In genomic region chr14:93715279-93715927, GRCh38 we compare ENCODE assay signal across 15 cellular contexts.
DNase-seq lines count a peak whose midpoint lies in the region; ATAC-seq, FAIRE-seq and TF ChIP-seq lines count a peak whose summit lies in the region.
"Had no signal": no experiment of that assay in that cellular context is flagged by ENCODE, and none has a peak within 500 bp of the region (broad histone marks: within the 10 kb centered on the region; RNA-seq: fewer than 3 reads in every experiment).

No MANE protein-coding gene starts in this region.

- ATAC-seq in HepG2 (peak; percentile 23; the same call in 2 of the 3 replicates), right lobe of liver (no peak), GM19328 (IDR thresholded peaks at IDR 0.05; ENCODE audit: unreplicated experiment) (no peak)

- no peak overlapping the region for H4K91ac ChIP-seq in H1 (replicated peaks; ENCODE audit: insufficient read length, low read length)

- no peak overlapping the region for H2BK15ac ChIP-seq in H1 (ENCODE audit: low read length)

- TF ChIP-seq EP300 in HepG2 (IDR thresholded peaks at IDR 0.05; ENCODE audit: low read depth in 2 of 2, low read length in 2 of 2): no peak
- TF ChIP-seq EP300 in HepG2 (CRISPR knock-in tag; IDR thresholded peaks at IDR 0.05; ENCODE audit: borderline replicate concordance): no peak
- TF ChIP-seq EP300 in H1 (IDR thresholded peaks at IDR 0.05; ENCODE audit: borderline replicate concordance in 1 of 2, low read depth in 2 of 2, low read length in 2 of 2): no peak

- H3K27ac ChIP-seq in HepG2 (ENCODE audit: extremely low read length, insufficient read depth, low read length): no peak overlapping the region
- H3K27ac ChIP-seq in right lobe of liver: no peak overlapping the region
- H3K27ac ChIP-seq in H1 (ENCODE audit: low read depth, low read length): no peak overlapping the region
- no peak overlapping the region for H3K27ac ChIP-seq in osteoblast (ENCODE audit: low read depth, low read length)
- no peak overlapping the region for H3K27ac ChIP-seq in vagina
- H3K27ac ChIP-seq: HL-60 had no signal

- 29% methylated on average over 8 of the region's 13 CpGs for WGBS in HepG2 (ENCODE audit: low lambda C conversion rate)
- WGBS in right lobe of liver (ENCODE audit: insufficient coverage, low coverage, low lambda C conversion rate, missing lambda C conversion rate): 56% methylated on average over 11 of the region's 13 CpGs
- 91% methylated on average over 11 of the region's 13 CpGs; no CpG with 5 or more reads in 1 of the 2 experiments for WGBS in H1 (ENCODE audit: extremely low coverage in 1 of 2, insufficient coverage in 1 of 2, insufficient read length in 1 of 2, insufficient replicate concordance in 2 of 2, low coverage in 1 of 2, low lambda C conversion rate in 2 of 2, missing lambda C conversion rate in 1 of 2), 2 experiments

- no peak overlapping the region for H3K18ac ChIP-seq in H1 (ENCODE audit: extremely low read depth, low read length)

- H3K4me1 ChIP-seq in HepG2 (ENCODE audit: insufficient read depth, low read length): no peaks in the 10 kb centered on the region
- H3K4me1 ChIP-seq in right lobe of liver: no peaks in the 10 kb centered on the region
- H3K4me1 ChIP-seq in H1 (replicated peaks in 1 of 4; ENCODE audit: control insufficient read depth in 3 of 4, insufficient read depth in 4 of 4, low read length in 3 of 4): peaks cover 4 to 13% (median 7%) of the 10 kb centered on the region in 4 experiments
- H3K4me1 ChIP-seq in osteoblast (ENCODE audit: insufficient read depth, low read length): no peaks in the 10 kb centered on the region
- no peaks in the 10 kb centered on the region for H3K4me1 ChIP-seq in vagina

- no peak for DNase-seq in HepG2 (ENCODE audit: low spot score)
- no peak for DNase-seq in right lobe of liver
- DNase-seq in H1 (ENCODE audit: low read depth in 1 of 2, low spot score in 2 of 2): peak in 1 of 2 experiments; percentile 38
- peak; percentile 67 for DNase-seq in osteoblast (ENCODE audit: insufficient read length, low spot score, missing footprints)
- DNase-seq in vagina (ENCODE audit: extremely low spot score in 2 of 2): peak; percentile 81 to 95
- no peak for DNase-seq in H4 (ENCODE audit: low spot score)
- DNase-seq in dedifferentiated amniotic fluid mesenchymal stem cell (ENCODE audit: extremely low spot score): no peak
- DNase-seq: NCI-H187 treated with DMSO at 0.1 percent for 48 hours, NCI-H2171 treated with DMSO at 0.1 percent for 48 hours, NCI-H774 had no signal

- H4K8ac ChIP-seq in H1 (ENCODE audit: extremely low read depth, insufficient read depth, low read length): peak overlapping the region; percentile 38; the same call in 1 of the 2 replicates

- TF ChIP-seq RAD21 in HepG2 (CRISPR knock-in tag; IDR thresholded peaks at IDR 0.05) (no peak), H1 (IDR thresholded peaks at IDR 0.05 in 1 of 2, conservative IDR thresholded peaks at IDR 0.05 in 1 of 2; ENCODE audit: low read depth in 2 of 2, low read length in 2 of 2) (no peak)

- H3K23me2 ChIP-seq in H1 (ENCODE audit: low read depth, low read length): no peaks in the 10 kb centered on the region

- FAIRE-seq in HepG2 (lab: Jason Lieb, UNC): no peak
- FAIRE-seq in H1 (lab: Jason Lieb, UNC): no peak
- FAIRE-seq: GM12892, GM19239, HTR-8/SVneo had no signal

- intact Hi-C loops in HepG2 (cut with micrococcal nuclease; ENCODE audit: unreplicated experiment): no loop called here
- intact Hi-C loops in right lobe of liver (cut with DNase I): no loop called here
- intact Hi-C loops in vagina (cut with DNase I): no loop called here

- H2AFZ ChIP-seq in HepG2 (ENCODE audit: low read length): no peak overlapping the region
- no peak overlapping the region for H2AFZ ChIP-seq in H1 (ENCODE audit: low read length)
- H2AFZ ChIP-seq in osteoblast (ENCODE audit: low read length): no peak overlapping the region

- H3K9ac ChIP-seq in HepG2 (ENCODE audit: insufficient read depth, low read depth, low read length) (no peak overlapping the region), H1 (replicated peaks in 1 of 4; ENCODE audit: extremely low read depth in 1 of 4, low read depth in 3 of 4, low read length in 3 of 4) (no peak overlapping the region)

- no peak overlapping the region for H3K14ac ChIP-seq in H1 (ENCODE audit: insufficient read length)

- H3K27me3 ChIP-seq in HepG2 (ENCODE audit: control insufficient read depth in 1 of 2, insufficient read depth in 2 of 2, low read length in 2 of 2): peaks cover 0 to 15% of the 10 kb centered on the region in 2 experiments; a peak in 2 of 5 replicates
- H3K27me3 ChIP-seq in right lobe of liver: no peaks in the 10 kb centered on the region
- H3K27me3 ChIP-seq in H1 (replicated peaks in 1 of 4; ENCODE audit: control insufficient read depth in 3 of 4, extremely low read depth in 1 of 4, insufficient read depth in 3 of 4, low read length in 3 of 4): no peaks in the 10 kb centered on the region
- H3K27me3 ChIP-seq in osteoblast (ENCODE audit: insufficient read depth, low read length): no peaks in the 10 kb centered on the region
- H3K27me3 ChIP-seq in vagina: no peaks in the 10 kb centered on the region

- H3K9me3 ChIP-seq in HepG2 (ENCODE audit: low read length) (no peaks in the 10 kb centered on the region), right lobe of liver (no peaks in the 10 kb centered on the region), H1 (ENCODE audit: insufficient read depth in 2 of 2, low read depth in 1 of 2, low read length in 1 of 2) (no peaks in the 10 kb centered on the region), osteoblast (ENCODE audit: low read depth, low read length) (no peaks in the 10 kb centered on the region), vagina (no peaks in the 10 kb centered on the region)

- H3K4me2 ChIP-seq in HepG2 (ENCODE audit: low read depth, low read length) (no peak overlapping the region), H1 (ENCODE audit: insufficient read depth in 1 of 2, low read depth in 2 of 2, low read length in 2 of 2) (no peak overlapping the region), osteoblast (ENCODE audit: insufficient read depth, low read length) (no peak overlapping the region)

- H2BK120ac ChIP-seq in H1 (replicated peaks; ENCODE audit: low read depth, low read length): no peak overlapping the region

- TF ChIP-seq POLR2A in HepG2 (IDR thresholded peaks at IDR 0.05; ENCODE audit: insufficient read depth in 1 of 2, low read depth in 2 of 2, low read length in 2 of 2): no peak
- TF ChIP-seq POLR2A in right lobe of liver (IDR thresholded peaks at IDR 0.05): no peak
- no peak for TF ChIP-seq POLR2A in H1 (IDR thresholded peaks at IDR 0.05; ENCODE audit: control extremely low read depth in 1 of 2, low read depth in 2 of 2, low read length in 2 of 2)
- TF ChIP-seq POLR2A in vagina (IDR thresholded peaks at IDR 0.05): no peak

- CTCF ChIA-PET in HepG2 (lab: Yijun Ruan, JAX; ENCODE audit: low intra/inter-chr PET ratio, low total read pairs) (no interaction called here), H1 (lab: Charles Lee; ENCODE audit: partially characterized antibody) (interaction anchor here (0.8 to 2.2 kb wide), 4 partner anchors 8 to 508 kb away, joined by 3 to 6 read pairs (median 4); partner anchors contain the start of gene UBR7)

- no peak overlapping the region for H3K23ac ChIP-seq in H1 (ENCODE audit: insufficient read length)

- H3K36me3 ChIP-seq in HepG2 (replicated peaks in 1 of 2; ENCODE audit: control insufficient read depth in 1 of 2, insufficient read depth in 2 of 2, low read length in 2 of 2) (no peaks in the 10 kb centered on the region), right lobe of liver (no peaks in the 10 kb centered on the region), H1 (ENCODE audit: control insufficient read depth in 2 of 4, insufficient read depth in 4 of 4, low read length in 3 of 4) (no peaks in the 10 kb centered on the region), osteoblast (ENCODE audit: insufficient read depth, low read length) (no peaks in the 10 kb centered on the region), vagina (no peaks in the 10 kb centered on the region)

- H3K4ac ChIP-seq in H1 (replicated peaks; ENCODE audit: insufficient read length, low read depth, low read length): no peak overlapping the region

- TF ChIP-seq CTCF in HepG2 (CRISPR knock-in tag; IDR thresholded peaks at IDR 0.05) (no peak), right lobe of liver (IDR thresholded peaks at IDR 0.05) (no peak), H1 (IDR thresholded peaks at IDR 0.05; ENCODE audit: control extremely low read depth in 1 of 3, insufficient read depth in 1 of 3, low read depth in 1 of 3, low read length in 3 of 3) (no peak), osteoblast (IDR thresholded peaks at IDR 0.05; ENCODE audit: extremely low read depth, low read depth, low read length) (no peak), vagina (IDR thresholded peaks at IDR 0.05) (no peak)

- POLR2A ChIA-PET in HepG2 (lab: Yijun Ruan, JAX): no interaction called here
- POLR2A ChIA-PET in H1 (lab: Charles Lee; ENCODE audit: partially characterized antibody): interaction anchor here (0.8 to 1.1 kb wide), 3 partner anchors 8 to 11 kb away, joined by 3 read pairs; no protein-coding TSS in a partner anchor

- no peak overlapping the region for H4K5ac ChIP-seq in H1 (ENCODE audit: insufficient read length, low read depth, low read length)

- no peaks in the 10 kb centered on the region for H3K79me1 ChIP-seq in H1 (ENCODE audit: low read depth, low read length)

- H2AK5ac ChIP-seq in H1 (ENCODE audit: low read depth, low read length): no peak overlapping the region

- H3K4me3 ChIP-seq in HepG2 (replicated peaks in 1 of 3; ENCODE audit: insufficient read depth in 1 of 3, low read depth in 2 of 3, low read length in 3 of 3) (no peak overlapping the region), right lobe of liver (no peak overlapping the region), H1 (ENCODE audit: extremely low read depth in 1 of 4, insufficient read depth in 2 of 4, low read depth in 3 of 4, low read length in 4 of 4) (no peak overlapping the region), osteoblast (ENCODE audit: insufficient read depth, low read length) (no peak overlapping the region), vagina (no peak overlapping the region)

- H4K20me1 ChIP-seq in HepG2 (ENCODE audit: insufficient read depth, low read length) (no peaks in the 10 kb centered on the region), H1 (replicated peaks in 1 of 2; ENCODE audit: control insufficient read depth in 1 of 2, insufficient read depth in 2 of 2, low read length in 2 of 2) (no peaks in the 10 kb centered on the region), osteoblast (ENCODE audit: insufficient read depth, low read length) (no peaks in the 10 kb centered on the region)

- H3K79me2 ChIP-seq in HepG2 (ENCODE audit: insufficient read depth, low read length) (no peaks in the 10 kb centered on the region), H1 (ENCODE audit: control insufficient read depth in 1 of 2, insufficient read depth in 2 of 2, low read length in 2 of 2) (no peaks in the 10 kb centered on the region), osteoblast (ENCODE audit: insufficient read depth, low read length) (no peaks in the 10 kb centered on the region)

- in situ Hi-C loops in HepG2 (cut with HindIII; ENCODE audit: extremely low pct_ligation_motif_present, low pct_unique_long_range_greater_than_20kb): no loop called here

- no peak overlapping the region for H2BK5ac ChIP-seq in H1 (ENCODE audit: low read depth, low read length)

- BruUV-seq in HepG2 (replicated peaks; lab: Mats Ljungman, UMichigan): no TSS peak

- no peak overlapping the region for H2BK12ac ChIP-seq in H1 (ENCODE audit: low read depth, low read length)

- H2BK20ac ChIP-seq in H1 (ENCODE audit: low read length): 0 out of 2 replicates have a peak overlapping the region, but pooled peaks have one; percentile 48

- no peak overlapping the region for H3K56ac ChIP-seq in H1 (replicated peaks; ENCODE audit: insufficient read length, low read depth, low read length)

Comparison
In these comparisons a context has a peak if more than half of its experiments do, and no peak if none do; other contexts are left out.
1. DNase-seq: peak in osteoblast (single experiment) and vagina (2 of 2); none in HepG2 (single experiment), right lobe of liver (0 of 3), H4 (single experiment) and dedifferentiated amniotic fluid mesenchymal stem cell (single experiment).